In the genomic region with DNA sequence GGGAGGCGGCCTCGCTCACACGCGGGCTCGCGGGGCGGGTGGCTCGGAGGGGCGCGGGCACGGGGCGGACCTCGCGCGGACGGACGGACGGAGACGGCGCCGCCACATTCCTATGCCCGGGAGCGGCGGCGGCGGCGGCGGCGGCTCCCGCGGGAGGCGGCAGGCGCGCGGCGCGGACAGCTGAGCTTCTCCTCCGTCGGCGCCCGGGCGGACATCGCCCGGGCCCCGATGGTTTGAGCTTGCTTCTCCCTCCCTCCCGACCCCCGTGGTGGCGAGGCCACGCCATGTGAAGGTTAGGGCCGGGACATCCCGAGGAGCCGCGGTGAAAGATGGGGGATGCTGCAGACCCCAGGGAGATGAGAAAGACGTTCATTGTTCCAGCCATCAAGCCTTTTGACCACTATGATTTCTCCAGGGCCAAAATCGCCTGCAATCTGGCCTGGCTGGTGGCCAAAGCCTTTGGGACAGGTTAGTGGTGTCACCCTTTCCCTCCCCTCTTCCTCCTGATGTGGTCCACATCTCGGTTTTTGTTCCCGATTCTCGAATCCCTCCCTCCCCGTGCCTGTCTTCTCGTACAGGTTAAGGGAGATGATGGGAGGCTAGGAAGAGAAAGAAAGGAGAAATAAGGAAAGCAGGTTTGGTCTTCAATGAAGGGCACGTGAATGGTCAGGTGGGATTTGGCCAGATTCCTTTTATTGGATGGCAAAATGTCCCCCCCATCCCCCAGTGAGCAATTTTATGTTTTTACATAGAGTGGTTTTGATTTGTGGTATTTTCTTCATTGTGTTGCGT, we compare ENCODE assay signal across 8 cellular contexts. TPM values are rescaled to one million over a fixed set of nuclear protein-coding genes. Genes with fewer than 3 reads are reported as not detected.
DNase-seq lines count a peak whose midpoint lies in the region; ATAC-seq lines count a peak whose summit lies in the region.

No MANE protein-coding gene starts in this region.

- ATAC-seq in HG02970 (IDR thresholded peaks at IDR 0.05; ENCODE audit: low FRiP score, unreplicated experiment), result peak; percentile 10
- peak in 1 of 4 experiments; percentile 58 for ATAC-seq in T-cell (replicated peaks in 1 of 4)
- ATAC-seq in GM18873 (IDR thresholded peaks at IDR 0.05; ENCODE audit: low FRiP score, unreplicated experiment), result no peak

- CTCF ChIA-PET in T-cell (lab: Charles Lee), result no interaction called here

- peak overlapping the region; percentile 95 for H3K4me3 Mint-ChIP-seq in activated naive CD4-positive, alpha-beta T cell treated with anti-CD3 and anti-CD28 coated beads, Interleukin-2, amount 50 U/mL, for 24 hours
- H3K4me3 Mint-ChIP-seq in T-cell, result peak overlapping the region; percentile 94 to 98 (median 96)

- H3K36me3 Mint-ChIP-seq in activated naive CD4-positive, alpha-beta T cell treated with anti-CD3 and anti-CD28 coated beads, Interleukin-2, amount 50 U/mL, for 24 hours, result no peaks in the 10 kb centered on the region
- no peaks in the 10 kb centered on the region for H3K36me3 Mint-ChIP-seq in T-cell

- POLR2A ChIA-PET in T-cell (lab: Charles Lee), result interaction anchor here (0.6 kb wide), 3 partner anchors 70 to 172 kb away, joined by 4 to 7 read pairs (median 5); a partner anchor contains a TSS

- no peaks in the 10 kb centered on the region for H3K36me3 ChIP-seq in esophagus (ENCODE audit: control insufficient read depth in 2 of 2, insufficient read depth in 2 of 2, low read length in 1 of 2)

- H3K9me3 ChIP-seq in esophagus (ENCODE audit: control insufficient read depth in 2 of 2, insufficient read depth in 1 of 2, low read depth in 1 of 2, low read length in 1 of 2), result no peaks in the 10 kb centered on the region

- H3K9me3 Mint-ChIP-seq in activated naive CD4-positive, alpha-beta T cell treated with anti-CD3 and anti-CD28 coated beads, Interleukin-2, amount 50 U/mL, for 24 hours, result no peaks in the 10 kb centered on the region
- H3K9me3 Mint-ChIP-seq in T-cell, result no peaks in the 10 kb centered on the region

- peak overlapping the region; percentile 99 to 100 for H3K27ac ChIP-seq in esophagus (ENCODE audit: low read depth in 2 of 2, low read length in 1 of 2)

- peak overlapping the region; percentile 77 for H3K27ac Mint-ChIP-seq in activated naive CD4-positive, alpha-beta T cell treated with anti-CD3 and anti-CD28 coated beads, Interleukin-2, amount 50 U/mL, for 24 hours
- peak overlapping the region; percentile 60 to 64 for H3K27ac Mint-ChIP-seq in T-cell

- no peaks in the 10 kb centered on the region for H3K4me1 ChIP-seq in esophagus (ENCODE audit: control insufficient read depth in 2 of 2, insufficient read depth in 2 of 2, low read length in 1 of 2)

- H3K27me3 ChIP-seq in esophagus (ENCODE audit: control insufficient read depth in 1 of 2, insufficient read depth in 2 of 2, low read length in 2 of 2), result no peaks in the 10 kb centered on the region

- H3K4me3 ChIP-seq in esophagus (ENCODE audit: low read depth in 1 of 2, low read length in 2 of 2), result peak overlapping the region; percentile 78 to 87

- no peak for DNase-seq in activated naive CD4-positive, alpha-beta T cell treated with Interleukin-2 at 50 U/mL for 16 hours
- peak in 2 of 34 experiments; percentile 1 to 5 for DNase-seq in T-cell
- DNase-seq in myocyte (ENCODE audit: low read depth), result peak; percentile 46
- no peak for DNase-seq in stimulated activated CD4-positive, alpha-beta T cell treated with anti-CD3 and anti-CD28 coated beads, Interleukin-1b, Interleukin-23, amount 100 ng/mL, for 48 hours

- WGBS in esophagus, 2 donors, result 1 to 3% methylated on average over 58 to 62 of the region's 62 CpGs

- peaks cover 54% of the 10 kb centered on the region for H3K4me1 Mint-ChIP-seq in activated naive CD4-positive, alpha-beta T cell treated with anti-CD3 and anti-CD28 coated beads, Interleukin-2, amount 50 U/mL, for 24 hours
- peaks cover 43 to 52% (median 48%) of the 10 kb centered on the region in 3 donors for H3K4me1 Mint-ChIP-seq in T-cell

- no peaks in the 10 kb centered on the region for H3K27me3 Mint-ChIP-seq in activated naive CD4-positive, alpha-beta T cell treated with anti-CD3 and anti-CD28 coated beads, Interleukin-2, amount 50 U/mL, for 24 hours
- no peaks in the 10 kb centered on the region for H3K27me3 Mint-ChIP-seq in T-cell

RNA-seq across cellular contexts. Expression of a gene that starts 1.0 kb away (rescaled TPM):
- 1 to 10 TPM; 4.6 to 9.1 (median 5.2) TPM for total RNA-seq in T-cell
- polyA plus RNA-seq in esophagus, result 1 to 10 TPM; 5.4 to 7.2 TPM
- total RNA-seq in myocyte, result 46.4 and 47.9 TPM in 2 replicates
- polyA plus RNA-seq in myocyte (2012), result 15.4 TPM
